ENCODE assay signal across 11 cellular contexts in the genomic region with DNA sequence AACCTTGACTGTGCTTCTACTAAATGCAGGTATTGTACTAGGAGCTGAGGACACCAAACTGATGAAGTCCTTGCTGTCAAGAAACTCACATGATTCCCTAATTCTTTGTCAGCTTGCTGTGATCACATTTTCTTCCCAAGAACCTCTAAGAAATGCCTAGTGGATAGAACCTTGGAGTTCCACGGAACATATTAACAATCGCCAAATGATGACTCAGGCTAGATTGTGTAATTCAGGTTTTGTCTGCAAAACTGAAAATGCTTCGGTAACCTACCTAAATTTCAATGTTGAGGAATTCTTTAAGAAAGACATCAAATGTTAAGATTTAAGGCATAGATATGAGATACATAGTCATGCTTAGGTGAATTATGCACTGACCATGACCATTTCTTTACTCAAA. TPM values are rescaled to one million over a fixed set of nuclear protein-coding genes. Genes with fewer than 3 reads are reported as not detected.
A peak's percentile ranks its signal among the peaks of the same experiment; 100 is the strongest.
DNase-seq lines count a peak whose midpoint lies in the region; ATAC-seq lines count a peak whose summit lies in the region.
"Had no signal": no experiment of that assay in that cellular context is flagged by ENCODE, and none has a peak within 500 bp of the region (broad histone marks: within the 10 kb centered on the region; RNA-seq: fewer than 3 reads in every experiment).

No MANE protein-coding gene starts in this region.

- H3K27ac Mint-ChIP-seq in activated CD4-positive, alpha-beta T cell treated with anti-CD3 and anti-CD28 coated beads for 36 hours: peak overlapping the region; percentile 83
- no peak overlapping the region for H3K27ac Mint-ChIP-seq in T-helper 17 cell

- no peak for DNase-seq in activated CD4-positive, alpha-beta T cell treated with anti-CD3 and anti-CD28 coated beads for 36 hours
- DNase-seq in activated CD4-positive, alpha-beta T cell treated with anti-CD3 and anti-CD28 coated beads, Interleukin-2, amount 50 U/mL, for 48 hours: no peak
- DNase-seq in T-helper 17 cell (no peak), fibroblast of peridontal ligament (ENCODE audit: extremely low read depth) (peak; percentile 84), superior temporal gyrus (ENCODE audit: extremely low spot score) (peak; percentile 68), SHP77 (lab: John Stamatoyannopoulos, UW) (no peak)
- DNase-seq: BE2C, occipital lobe had no signal

- H3K9me3 Mint-ChIP-seq in activated CD4-positive, alpha-beta T cell treated with anti-CD3 and anti-CD28 coated beads for 36 hours (ENCODE audit: low read depth): no peaks in the 10 kb centered on the region

- no peaks in the 10 kb centered on the region for H3K27me3 Mint-ChIP-seq in activated CD4-positive, alpha-beta T cell treated with anti-CD3 and anti-CD28 coated beads for 36 hours
- no peaks in the 10 kb centered on the region for H3K27me3 Mint-ChIP-seq in T-helper 17 cell

- peaks cover 16% of the 10 kb centered on the region for H3K36me3 Mint-ChIP-seq in activated CD4-positive, alpha-beta T cell treated with anti-CD3 and anti-CD28 coated beads for 36 hours (ENCODE audit: low read depth)
- peaks cover 4% of the 10 kb centered on the region for H3K36me3 Mint-ChIP-seq in T-helper 17 cell (ENCODE audit: low read depth)

- CTCF ChIA-PET in activated CD4-positive, alpha-beta T cell treated with anti-CD3 and anti-CD28 coated beads for 36 hours (lab: Charles Lee): interaction anchor here (0.8 to 5.0 kb wide), 5 partner anchors 18 to 151 kb away, joined by 3 to 27 read pairs (median 3); no protein-coding TSS in a partner anchor

- ATAC-seq in activated CD4-positive, alpha-beta T cell treated with anti-CD3 and anti-CD28 coated beads for 36 hours: no peak
- no peak for ATAC-seq in T-helper 17 cell
- no peak for ATAC-seq in GM18858 (IDR thresholded peaks at IDR 0.05; ENCODE audit: unreplicated experiment)
- ATAC-seq in HG03025 (IDR thresholded peaks at IDR 0.05; ENCODE audit: low FRiP score, unreplicated experiment): no peak

- no peaks in the 10 kb centered on the region for H3K9me3 ChIP-seq in T-helper 17 cell (ENCODE audit: control insufficient read depth, low read length, poor library complexity, severe bottlenecking)
- H3K9me3 ChIP-seq: BE2C, HAP-1 had no signal

- POLR2A ChIA-PET in activated CD4-positive, alpha-beta T cell treated with anti-CD3 and anti-CD28 coated beads for 36 hours (lab: Charles Lee): interaction anchor here (1.1 kb wide), 1 partner anchor 41 kb away, joined by 5 read pairs; no protein-coding TSS in a partner anchor

- H3K4me1 Mint-ChIP-seq in activated CD4-positive, alpha-beta T cell treated with anti-CD3 and anti-CD28 coated beads for 36 hours: peaks cover 41% of the 10 kb centered on the region
- H3K4me1 Mint-ChIP-seq in T-helper 17 cell: peaks cover 25% of the 10 kb centered on the region

- intact Hi-C loops in activated CD4-positive, alpha-beta T cell treated with anti-CD3 and anti-CD28 coated beads for 36 hours (cut with DNase I, micrococcal nuclease): loop anchor here (1.0 to 10.0 kb wide), 6 partner anchors 345 to 811 kb away; a partner anchor contains a TSS

- peak overlapping the region; percentile 42 for H3K4me3 Mint-ChIP-seq in activated CD4-positive, alpha-beta T cell treated with anti-CD3 and anti-CD28 coated beads for 36 hours
- H3K4me3 Mint-ChIP-seq in T-helper 17 cell: peak overlapping the region; percentile 33

RNA-seq across cellular contexts. Expression of a gene that starts 1.7 kb away (rescaled TPM):
- 10 to 100 TPM; 20.5 to 26.7 TPM for total RNA-seq in activated CD4-positive, alpha-beta T cell treated with anti-CD3 and anti-CD28 coated beads for 36 hours
- 10 to 100 TPM; 25.4 to 65.6 TPM for total RNA-seq in T-helper 17 cell

Comparison
In these comparisons a context has a peak if more than half of its experiments do, and no peak if none do; other contexts are left out.
1. DNase-seq: peak in fibroblast of peridontal ligament (single experiment) and superior temporal gyrus (single experiment); none in activated CD4-positive, alpha-beta T cell treated with anti-CD3 and anti-CD28 coated beads for 36 hours (single experiment), activated CD4-positive, alpha-beta T cell treated with anti-CD3 and anti-CD28 coated beads, Interleukin-2, amount 50 U/mL, for 48 hours (0 of 2), T-helper 17 cell (0 of 3) and SHP77 (0 of 2).